Comparison of ENCODE assay signal across 10 cellular contexts in the genomic region with DNA sequence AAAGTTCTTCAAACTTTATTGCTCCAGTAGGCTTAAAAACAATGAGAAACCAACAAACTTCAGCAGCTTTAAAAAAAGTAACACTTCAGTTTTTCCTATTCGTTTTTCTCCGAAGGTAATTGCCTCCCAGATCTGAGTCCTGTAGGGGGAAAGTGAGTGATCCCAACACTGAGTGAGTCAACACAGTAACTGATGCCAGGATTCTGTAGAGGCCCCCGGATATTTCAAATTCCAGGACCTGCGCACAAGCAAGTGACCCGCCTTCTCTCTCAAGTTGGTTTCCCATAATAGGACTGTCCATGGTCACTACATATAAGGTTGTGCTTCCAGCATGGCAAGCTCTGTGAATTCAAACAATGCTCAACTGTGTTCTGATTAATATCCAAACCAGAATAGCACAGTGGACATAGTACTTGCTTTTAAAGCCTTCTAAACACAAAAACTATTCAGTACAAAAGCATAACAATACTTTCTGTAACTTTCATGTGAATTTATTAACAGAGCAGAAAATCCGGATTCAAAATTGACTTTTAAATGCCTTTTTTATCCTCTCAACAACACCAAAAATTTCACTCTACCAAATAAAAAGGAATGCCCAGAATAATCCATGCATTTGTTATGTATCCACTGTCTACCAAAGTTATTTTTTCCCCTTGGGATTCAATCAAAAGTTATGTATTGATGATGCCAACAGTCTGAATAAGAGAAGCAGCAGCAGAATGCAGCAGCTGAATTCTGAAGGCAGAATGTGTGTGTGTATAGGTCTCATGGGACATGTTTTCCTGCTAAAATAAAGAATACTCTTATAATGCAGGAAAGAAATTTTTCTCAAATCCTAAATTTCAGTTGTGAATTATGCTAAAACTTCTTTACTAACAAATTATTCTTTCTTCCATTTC. TPM values are rescaled to one million over a fixed set of nuclear protein-coding genes. Genes with fewer than 3 reads are reported as not detected.
DNase-seq lines count a peak whose midpoint lies in the region; ATAC-seq and TF ChIP-seq lines count a peak whose summit lies in the region.
"Had no signal": no experiment of that assay in that cellular context is flagged by ENCODE, and none has a peak within 500 bp of the region (broad histone marks: within the 10 kb centered on the region; RNA-seq: fewer than 3 reads in every experiment).

DMD (minus strand) TSS at position 194 of the 899 bp plus-strand sequence. CDS start 237 bp downstream, outside the sequence.

- no peaks in the 10 kb centered on the region for H3K27me3 ChIP-seq in hepatocyte

- WGBS in hepatocyte (ENCODE audit: low lambda C conversion rate, missing lambda C conversion rate): 39% methylated on average over 6 of the region's 6 CpGs

- H3K27ac ChIP-seq in hepatocyte: peak within 1 kb of the TSS; percentile 36
- H3K27ac ChIP-seq: C4-2B had no signal

- no peaks in the 10 kb centered on the region for H4K20me1 ChIP-seq in hepatocyte (ENCODE audit: insufficient read depth, poor library complexity, severe bottlenecking)

- peak within 1 kb of the TSS; percentile 3 for H3K4me3 ChIP-seq in astrocyte of the cerebellum (ENCODE audit: low read depth, low read length)
- H3K4me3 ChIP-seq in hepatocyte: peak within 1 kb of the TSS; percentile 34

- DNase-seq in AG09319 (ENCODE audit: extremely low read depth, low read depth): peak; percentile 8
- peak; percentile 24 for DNase-seq in astrocyte of the cerebellum (ENCODE audit: low read depth)
- peak; percentile 52 for DNase-seq in hepatocyte (ENCODE audit: low spot score)
- DNase-seq in pons (ENCODE audit: low spot score): peak; percentile 87
- no peak for DNase-seq in stimulated activated CD4-positive, alpha-beta T cell treated with anti-CD3 and anti-CD28 coated beads, Interleukin-4, amount 100 ng/mL, for 4 hours
- no peak for DNase-seq in NCI-H1048 (lab: John Stamatoyannopoulos, UW)
- DNase-seq: activated CD4-positive, alpha-beta T cell treated with anti-CD3 and anti-CD28 coated beads for 4 hours had no signal

- peak within 1 kb of the TSS; percentile 13 for H2AFZ ChIP-seq in hepatocyte

- ATAC-seq in GM18867 (IDR thresholded peaks at IDR 0.05; ENCODE audit: unreplicated experiment) (no peak), GM21786 (IDR thresholded peaks at IDR 0.05; ENCODE audit: unreplicated experiment) (no peak)

- in situ Hi-C loops in astrocyte of the cerebellum (cut with HindIII; ENCODE audit: low sequenced_read_pairs): no loop called here

- TF ChIP-seq CTCF in AG09319 (IDR thresholded peaks at IDR 0.05; ENCODE audit: low read depth, low read length): no peak
- no peak for TF ChIP-seq CTCF in astrocyte of the cerebellum (IDR thresholded peaks at IDR 0.05; ENCODE audit: low read depth, low read length, missing control alignments)
- no peak for TF ChIP-seq CTCF in hepatocyte (IDR thresholded peaks at IDR 0.05; ENCODE audit: poor library complexity)

- H3K4me2 ChIP-seq in hepatocyte: peak within 1 kb of the TSS; percentile 47

- no peaks in the 10 kb centered on the region for H3K36me3 ChIP-seq in hepatocyte (replicated peaks; ENCODE audit: insufficient read depth, low read depth)

- no peaks in the 10 kb centered on the region for H3K9me3 ChIP-seq in hepatocyte (ENCODE audit: low read depth)

- H3K9me2 ChIP-seq in hepatocyte (replicated peaks; ENCODE audit: insufficient read depth): no peaks in the 10 kb centered on the region

- H3K79me2 ChIP-seq in hepatocyte: no peaks in the 10 kb centered on the region

- no peaks in the 10 kb centered on the region for H3K4me1 ChIP-seq in hepatocyte (ENCODE audit: insufficient read depth)

RNA-seq across cellular contexts. Expression of gene DMD, which starts in this region (rescaled TPM):
- total RNA-seq in hepatocyte: 27.8 and 30.7 TPM in 2 replicates
- polyA plus RNA-seq in hepatocyte: 14.2 and 20.1 TPM in 2 replicates

Comparison
In these comparisons a context has a peak if more than half of its experiments do, and no peak if none do; other contexts are left out.
1. DNase-seq: peak in AG09319 (single experiment), astrocyte of the cerebellum (single experiment), hepatocyte (single experiment) and pons (single experiment); none in stimulated activated CD4-positive, alpha-beta T cell treated with anti-CD3 and anti-CD28 coated beads, Interleukin-4, amount 100 ng/mL, for 4 hours (0 of 2) and NCI-H1048 (single experiment).